ENCODE assay signal across 10 cellular contexts in genomic region chr7:99497771-99498545, GRCh38. TPM values are rescaled to one million over a fixed set of nuclear protein-coding genes. Genes with fewer than 3 reads are reported as not detected.
DNase-seq lines count a peak whose midpoint lies in the region; ATAC-seq and TF ChIP-seq lines count a peak whose summit lies in the region.
"Had no signal": no experiment of that assay in that cellular context is flagged by ENCODE, and none has a peak within 500 bp of the region (broad histone marks: within the 10 kb centered on the region; RNA-seq: fewer than 3 reads in every experiment).

No MANE protein-coding gene starts in this region.

- intact Hi-C loops in MCF 10A (cut with micrococcal nuclease) (no loop called here), head of caudate nucleus (cut with DNase I) (no loop called here)

- peak overlapping the region; percentile 70 for H3K4me3 ChIP-seq in AG09309 (ENCODE audit: control insufficient read depth, low read depth, low read length)
- peak overlapping the region; percentile 97 for H3K4me3 ChIP-seq in Jurkat, Clone E6-1 (ENCODE audit: low read length)
- H3K4me3 ChIP-seq in muscle layer of colon (ENCODE audit: low read depth in 1 of 2, low read length in 2 of 2) = peak overlapping the region; percentile 32 to 100

- no TSS peak for BruUV-seq in MCF 10A (replicated peaks; lab: Mats Ljungman, UMichigan)

- H3K4me1 ChIP-seq in muscle layer of colon (ENCODE audit: insufficient read depth, low read length) = peaks cover 24% of the 10 kb centered on the region

- H3K36me3 Mint-ChIP-seq in MCF 10A (ENCODE audit: insufficient read depth, unreplicated experiment) = peaks cover 70% of the 10 kb centered on the region

- H3K9ac ChIP-seq in muscle layer of colon (ENCODE audit: low read length) = no peak overlapping the region

- CTCF ChIA-PET in MCF 10A (lab: Yijun Ruan, JAX) = interaction anchor here (1.8 kb wide), 1 partner anchor 24 kb away, joined by 5 read pairs; no protein-coding TSS in a partner anchor

- peaks cover 12% of the 10 kb centered on the region for H3K9me3 ChIP-seq in muscle layer of colon (ENCODE audit: low read length)

- H3K27me3 Mint-ChIP-seq in MCF 10A (ENCODE audit: insufficient read depth, unreplicated experiment) = no peaks in the 10 kb centered on the region

- no peaks in the 10 kb centered on the region for H3K27me3 ChIP-seq in muscle layer of colon (ENCODE audit: control insufficient read depth in 1 of 2, insufficient read depth in 2 of 2, low read length in 2 of 2)

- no peaks in the 10 kb centered on the region for H3K9me3 Mint-ChIP-seq in MCF 10A (ENCODE audit: unreplicated experiment)

- no peak for DNase-seq in AG09309 (ENCODE audit: low read depth)
- peak; percentile 55 for DNase-seq in Jurkat, Clone E6-1 (ENCODE audit: low read depth, low spot score)
- DNase-seq in MCF 10A (ENCODE audit: unreplicated experiment) = no peak
- DNase-seq in head of caudate nucleus = no peak
- DNase-seq in NCI-H2107 (lab: John Stamatoyannopoulos, UW) = no peak
- DNase-seq: activated CD4-positive, alpha-beta T cell treated with anti-CD3 and anti-CD28 coated beads, Interleukin-2, amount 50 U/mL, for 4 hours; nucleus accumbens had no signal

- no peak overlapping the region for H3K27ac ChIP-seq in muscle layer of colon (ENCODE audit: low read depth, low read length)

- H3K4me1 Mint-ChIP-seq in MCF 10A (ENCODE audit: insufficient read depth, unreplicated experiment) = peaks cover 13% of the 10 kb centered on the region

- POLR2A ChIA-PET in MCF 10A (lab: Yijun Ruan, JAX) = interaction anchor here (0.6 to 4.5 kb wide), 7 partner anchors 8 to 60 kb away, joined by 3 to 23 read pairs (median 4); partner anchors contain the start of genes ATP5MF and ZNF655

- H3K27ac Mint-ChIP-seq in MCF 10A (ENCODE audit: low read depth, unreplicated experiment) = peak overlapping the region; percentile 100

- H3K36me3 ChIP-seq in muscle layer of colon (ENCODE audit: insufficient read depth, low read length) = peaks cover 26% of the 10 kb centered on the region

- peak overlapping the region; percentile 98 for H3K4me3 Mint-ChIP-seq in MCF 10A (ENCODE audit: unreplicated experiment)

- ATAC-seq in HG02642 (IDR thresholded peaks at IDR 0.05; ENCODE audit: poor library complexity, unreplicated experiment) (no peak), GM19395 (IDR thresholded peaks at IDR 0.05; ENCODE audit: unreplicated experiment) (no peak)

- TF ChIP-seq CTCF in AG09309 (IDR thresholded peaks at IDR 0.05; ENCODE audit: control insufficient read depth, insufficient read depth, low read depth, low read length, missing control alignments) (no peak), MCF 10A (IDR thresholded peaks at IDR 0.05; ENCODE audit: unreplicated experiment) (no peak)

RNA-seq across cellular contexts. Expression of gene ZNF394, which starts 2.1 kb away (rescaled TPM):
- 15.6 TPM for polyA plus RNA-seq in Jurkat, Clone E6-1 (2012; ENCODE audit: insufficient read depth, insufficient read length)
- total RNA-seq in MCF 10A (2022) = 17.4 and 20.6 TPM in 2 replicates

RNA-seq across cellular contexts. Expression of gene ZKSCAN5, which starts 6.5 kb away (rescaled TPM):
- 13.8 TPM for polyA plus RNA-seq in Jurkat, Clone E6-1 (2012; ENCODE audit: insufficient read depth, insufficient read length)
- total RNA-seq in MCF 10A (2022) = 13.6 and 16.2 TPM in 2 replicates

RNA-seq across cellular contexts. Expression of gene ZNF789, which starts 25.3 kb away (rescaled TPM):
- polyA plus RNA-seq in Jurkat, Clone E6-1 (2012; ENCODE audit: insufficient read depth, insufficient read length) = 33.2 TPM
- total RNA-seq in MCF 10A (2022) = 15.0 and 19.9 TPM in 2 replicates

RNA-seq across cellular contexts. Expression of gene ATP5MF, which starts 32.0 kb away (rescaled TPM):
- 1,100 TPM for polyA plus RNA-seq in Jurkat, Clone E6-1 (2012; ENCODE audit: insufficient read depth, insufficient read length)
- 417 and 442 TPM in 2 replicates for total RNA-seq in MCF 10A (2022)

RNA-seq across cellular contexts. Expression of gene FAM200A, which starts 54.0 kb away (rescaled TPM):
- 6.0 TPM for polyA plus RNA-seq in Jurkat, Clone E6-1 (2012; ENCODE audit: insufficient read depth, insufficient read length)
- total RNA-seq in MCF 10A (2022) = 6.1 and 7.4 TPM in 2 replicates
